In genomic region chr11:2306971-2307732, GRCh38 we compare ENCODE assay signal across 10 cellular contexts. TPM values are rescaled to one million over a fixed set of nuclear protein-coding genes. Genes with fewer than 3 reads are reported as not detected.
DNase-seq lines count a peak whose midpoint lies in the region; ATAC-seq and TF ChIP-seq lines count a peak whose summit lies in the region.
"Had no signal": no experiment of that assay in that cellular context is flagged by ENCODE, and none has a peak within 500 bp of the region (broad histone marks: within the 10 kb centered on the region; RNA-seq: fewer than 3 reads in every experiment).

No MANE protein-coding gene starts in this region.

- ATAC-seq in lower lobe of right lung (no peak), upper lobe of left lung (ENCODE audit: low FRiP score in 2 of 2) (peak in 1 of 2 donors; percentile 7), GM18907 (IDR thresholded peaks at IDR 0.05; ENCODE audit: unreplicated experiment) (no peak), HG02642 (IDR thresholded peaks at IDR 0.05; ENCODE audit: poor library complexity, unreplicated experiment) (no peak)

- TF ChIP-seq CTCF in lower lobe of right lung (IDR thresholded peaks at IDR 0.05), result no peak
- TF ChIP-seq CTCF in upper lobe of left lung (IDR thresholded peaks at IDR 0.05), result no peak

- peak overlapping the region; percentile 12 for H3K4me3 Mint-ChIP-seq in activated naive CD4-positive, alpha-beta T cell treated with anti-CD3 and anti-CD28 coated beads, Interleukin-2, amount 10 ng/mL, durations not matched to agents 7 days and 5 days

- peaks cover 46% of the 10 kb centered on the region for H3K4me1 Mint-ChIP-seq in activated naive CD4-positive, alpha-beta T cell treated with anti-CD3 and anti-CD28 coated beads, Interleukin-2, amount 10 ng/mL, durations not matched to agents 7 days and 5 days

- H3K36me3 Mint-ChIP-seq in activated naive CD4-positive, alpha-beta T cell treated with anti-CD3 and anti-CD28 coated beads, Interleukin-2, amount 10 ng/mL, durations not matched to agents 7 days and 5 days, result peaks cover 7% of the 10 kb centered on the region

- H3K4me1 ChIP-seq in lower lobe of right lung (peaks cover 54% of the 10 kb centered on the region), upper lobe of left lung (peaks cover 47 to 66% (median 52%) of the 10 kb centered on the region in 4 donors)

- TF ChIP-seq EP300 in upper lobe of left lung (IDR thresholded peaks at IDR 0.05), result no peak

- H3K9me3 Mint-ChIP-seq in activated naive CD4-positive, alpha-beta T cell treated with anti-CD3 and anti-CD28 coated beads, Interleukin-2, amount 10 ng/mL, durations not matched to agents 7 days and 5 days, result no peaks in the 10 kb centered on the region

- no peaks in the 10 kb centered on the region for H3K27me3 Mint-ChIP-seq in activated naive CD4-positive, alpha-beta T cell treated with anti-CD3 and anti-CD28 coated beads, Interleukin-2, amount 10 ng/mL, durations not matched to agents 7 days and 5 days
- H3K27me3 Mint-ChIP-seq: B cell had no signal

- CTCF ChIA-PET in activated naive CD4-positive, alpha-beta T cell treated with anti-CD3 and anti-CD28 coated beads, Interleukin-2, amount 10 ng/mL, durations not matched to agents 7 days and 5 days (lab: Charles Lee), result interaction anchor here (1.3 to 7.0 kb wide), 4 partner anchors 64 to 225 kb away, joined by 3 to 279 read pairs (median 14); no protein-coding TSS in a partner anchor

- DNase-seq in activated naive CD4-positive, alpha-beta T cell treated with anti-CD3 and anti-CD28 coated beads, Interleukin-2, amount 10 ng/mL, durations not matched to agents 7 days and 5 days, result peak; percentile 19
- no peak for DNase-seq in activated naive CD4-positive, alpha-beta T cell treated with anti-CD3 and anti-CD28 coated beads, Interleukin-2, amount 50 U/mL, for 16 hours
- DNase-seq in lower lobe of right lung (peak; percentile 47), upper lobe of left lung (peak in 1 of 2 donors; percentile 80), NCI-H187 treated with DMSO at 0.1 percent for 48 hours (lab: John Stamatoyannopoulos, UW) (no peak)
- DNase-seq: cortex of kidney had no signal

- H3K27ac ChIP-seq in adipose tissue (ENCODE audit: low read depth, low read length), result peak overlapping the region; percentile 52
- peak overlapping the region; percentile 62 for H3K27ac ChIP-seq in lower lobe of right lung
- H3K27ac ChIP-seq in upper lobe of left lung, result peak overlapping the region in 3 of 4 donors; percentile 80 to 93 (median 90)

- H3K36me3 ChIP-seq in lower lobe of right lung (no peaks in the 10 kb centered on the region), upper lobe of left lung (no peaks in the 10 kb centered on the region)

- 60 to 74% (median 68%) methylated on average over 19 to 23 of the region's 23 CpGs for whole genome bisulfite sequencing in adipose tissue, 3 donors
- 52 to 73% methylated on average over 15 to 23 of the region's 23 CpGs for WGBS in upper lobe of left lung, 2 donors

- H3K4me3 ChIP-seq in lower lobe of right lung (no peak overlapping the region), upper lobe of left lung (no peak overlapping the region)

- no peak overlapping the region for H3K27ac Mint-ChIP-seq in activated naive CD4-positive, alpha-beta T cell treated with anti-CD3 and anti-CD28 coated beads, Interleukin-2, amount 10 ng/mL, durations not matched to agents 7 days and 5 days

- TF ChIP-seq POLR2A in upper lobe of left lung (IDR thresholded peaks at IDR 0.05), result no peak

- H3K9me3 ChIP-seq in lower lobe of right lung, result no peaks in the 10 kb centered on the region
- H3K9me3 ChIP-seq in upper lobe of left lung, result no peaks in the 10 kb centered on the region

- no peaks in the 10 kb centered on the region for H3K27me3 ChIP-seq in lower lobe of right lung (ENCODE audit: low read depth)
- H3K27me3 ChIP-seq in upper lobe of left lung, result no peaks in the 10 kb centered on the region

- intact Hi-C loops in lower lobe of right lung (cut with DNase I), result loop anchor here (10.0 kb wide), 1 partner anchor 118 kb away; no protein-coding TSS in a partner anchor

RNA-seq across cellular contexts. Expression of gene TSPAN32, which starts 5.3 kb away (rescaled TPM):
- 1 to 10 TPM in 2 of 3 donors, under 1 TPM in 1; 0.75 to 1.9 (median 1.7) TPM for polyA plus RNA-seq in adipose tissue
- 12.5 TPM for total RNA-seq in lower lobe of right lung
- 10 to 100 TPM in 2 of 6 donors, 1 to 10 TPM in 4; 3.1 to 16.4 (median 6.8) TPM for total RNA-seq in upper lobe of left lung

RNA-seq across cellular contexts. Expression of gene C11orf21, which starts 5.4 kb away (rescaled TPM):
- 1 to 10 TPM in 1 of 3 donors, under 1 TPM in 2; 0.62 to 1.8 (median 0.79) TPM for polyA plus RNA-seq in adipose tissue
- total RNA-seq in lower lobe of right lung, result 12.1 TPM
- 10 to 100 TPM in 2 of 6 donors, 1 to 10 TPM in 4; 2.3 to 20.3 (median 9.5) TPM for total RNA-seq in upper lobe of left lung

RNA-seq across cellular contexts. Expression of gene ASCL2, which starts 36.8 kb away (rescaled TPM):
- polyA plus RNA-seq in adipose tissue, result under 1 TPM in 2 of 3 donors, not detected in 1; 0.19 to 0.63 TPM
- total RNA-seq in lower lobe of right lung (1.7 TPM), upper lobe of left lung (1 to 10 TPM in 4 of 6 donors, not detected in 2; 1.4 to 3.4 (median 1.9) TPM)

Comparison
In these comparisons a context has a peak if more than half of its experiments do, and no peak if none do; other contexts are left out.
1. DNase-seq: peak in activated naive CD4-positive, alpha-beta T cell treated with anti-CD3 and anti-CD28 coated beads, Interleukin-2, amount 10 ng/mL, durations not matched to agents 7 days and 5 days (single experiment) and lower lobe of right lung (single experiment); none in activated naive CD4-positive, alpha-beta T cell treated with anti-CD3 and anti-CD28 coated beads, Interleukin-2, amount 50 U/mL, for 16 hours (single experiment) and NCI-H187 treated with DMSO at 0.1 percent for 48 hours (single experiment).
2. Peak in every context shown above with its lines, with median percentiles within 50 percentile points of each other: H3K27ac ChIP-seq.